ENCODE assay signal across 8 cellular contexts in the genomic region with DNA sequence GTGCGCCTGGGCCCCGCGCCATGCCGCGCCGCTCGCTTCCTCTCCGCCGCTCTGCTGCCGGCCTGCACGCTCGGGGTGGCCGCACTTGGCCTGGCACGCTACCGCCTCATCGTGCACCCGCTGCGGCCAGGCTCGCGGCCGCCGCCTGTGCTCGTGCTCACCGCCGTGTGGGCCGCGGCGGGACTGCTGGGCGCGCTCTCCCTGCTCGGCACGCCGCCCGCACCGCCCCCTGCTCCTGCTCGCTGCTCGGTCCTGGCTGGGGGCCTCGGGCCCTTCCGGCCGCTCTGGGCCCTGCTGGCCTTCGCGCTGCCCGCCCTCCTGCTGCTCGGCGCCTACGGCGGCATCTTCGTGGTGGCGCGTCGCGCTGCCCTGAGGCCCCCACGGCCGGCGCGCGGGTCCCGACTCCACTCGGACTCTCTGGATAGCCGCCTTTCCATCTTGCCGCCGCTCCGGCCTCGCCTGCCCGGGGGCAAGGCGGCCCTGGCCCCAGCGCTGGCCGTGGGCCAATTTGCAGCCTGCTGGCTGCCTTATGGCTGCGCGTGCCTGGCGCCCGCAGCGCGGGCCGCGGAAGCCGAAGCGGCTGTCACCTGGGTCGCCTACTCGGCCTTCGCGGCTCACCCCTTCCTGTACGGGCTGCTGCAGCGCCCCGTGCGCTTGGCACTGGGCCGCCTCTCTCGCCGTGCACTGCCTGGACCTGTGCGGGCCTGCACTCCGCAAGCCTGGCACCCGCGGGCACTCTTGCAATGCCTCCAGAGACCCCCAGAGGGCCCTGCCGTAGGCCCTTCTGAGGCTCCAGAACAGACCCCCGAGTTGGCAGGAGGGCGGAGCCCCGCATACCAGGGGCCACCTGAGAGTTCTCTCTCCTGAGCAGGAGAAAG. TPM values are rescaled to one million over a fixed set of nuclear protein-coding genes. Genes with fewer than 3 reads are reported as not detected.
DNase-seq lines count a peak whose midpoint lies in the region; ATAC-seq and TF ChIP-seq lines count a peak whose summit lies in the region.

No MANE protein-coding gene starts in this region.

- H3K4me3 ChIP-seq in body of pancreas (no peak overlapping the region), iPS-11a (ENCODE audit: low read depth, low read length) (peak overlapping the region; percentile 27), sigmoid colon (peak overlapping the region; percentile 11 to 53 (median 46))

- 13% methylated on average over 81 of the region's 97 CpGs; no CpG with 5 or more reads in 1 of the 2 donors for WGBS in body of pancreas, 2 donors
- 4 to 11% methylated on average over 97 of the region's 97 CpGs for WGBS in sigmoid colon, 2 donors

- H3K27me3 ChIP-seq in body of pancreas (no peaks in the 10 kb centered on the region), sigmoid colon (no peaks in the 10 kb centered on the region)

- H3K27ac ChIP-seq in body of pancreas, result peak overlapping the region in 2 of 4 donors; percentile 71 to 74
- peak overlapping the region; percentile 76 to 81 (median 80) for H3K27ac ChIP-seq in sigmoid colon

- ATAC-seq in body of pancreas (peak; percentile 77), HG03039 (IDR thresholded peaks at IDR 0.05; ENCODE audit: unreplicated experiment) (no peak)

- H3K4me1 ChIP-seq in body of pancreas (peaks cover 20% of the 10 kb centered on the region), sigmoid colon (peaks cover 0 to 17% (median 15%) of the 10 kb centered on the region in 4 donors)

- peak; percentile 8 for DNase-seq in DMS53 treated with DMSO at 0.1 percent for 48 hours (lab: John Stamatoyannopoulos, UW; ENCODE audit: unreplicated experiment)
- peak; percentile 21 for DNase-seq in NCI-H1694 treated with DMSO at 0.1 percent for 48 hours (lab: John Stamatoyannopoulos, UW)
- peak; percentile 63 to 76 (median 69) for DNase-seq in body of pancreas
- DNase-seq in sigmoid colon, result no peak
- DNase-seq in NCI-H446 (lab: John Stamatoyannopoulos, UW), result no peak
- DNase-seq in NCI-H2029 treated with DMSO at 0.1 percent for 48 hours (lab: John Stamatoyannopoulos, UW), result no peak

- no peaks in the 10 kb centered on the region for H3K36me3 ChIP-seq in body of pancreas (replicated peaks in 1 of 2; ENCODE audit: insufficient read depth in 1 of 2, low read depth in 2 of 2)
- peaks cover 0 to 35% (median 9%) of the 10 kb centered on the region in 4 donors for H3K36me3 ChIP-seq in sigmoid colon

- no peak for TF ChIP-seq EP300 in sigmoid colon (IDR thresholded peaks at IDR 0.05)

- peak in 6 of 7 experiments; percentile 20 to 50 (median 36) for TF ChIP-seq CTCF in body of pancreas (IDR thresholded peaks at IDR 0.05)
- peak in 3 of 4 experiments; percentile 26 to 51 (median 40) for TF ChIP-seq CTCF in sigmoid colon (IDR thresholded peaks at IDR 0.05)

- H3K9me3 ChIP-seq in body of pancreas (no peaks in the 10 kb centered on the region), sigmoid colon (no peaks in the 10 kb centered on the region)

- TF ChIP-seq POLR2A in body of pancreas (IDR thresholded peaks at IDR 0.05), result peak in 2 of 3 donors; percentile 7 to 8
- TF ChIP-seq POLR2A in sigmoid colon (IDR thresholded peaks at IDR 0.05), result no peak

- intact Hi-C loops in body of pancreas (cut with DNase I), result no loop called here
- intact Hi-C loops in sigmoid colon (cut with DNase I), result no loop called here

RNA-seq across cellular contexts. Expression of gene GPR62, which starts 1.0 kb away (rescaled TPM):
- total RNA-seq in body of pancreas (not detected), sigmoid colon (1 to 10 TPM in 1 of 4 donors, under 1 TPM in 1, not detected in 2; 0.71 to 1.1 TPM)
- under 1 TPM in 1 of 3 donors, not detected in 2; 0.03 TPM for polyA plus RNA-seq in sigmoid colon

RNA-seq across cellular contexts. Expression of gene PCBP4, which starts 11.1 kb away (rescaled TPM):
- total RNA-seq in body of pancreas (10 to 100 TPM; 16.6 to 24.7 TPM), sigmoid colon (100 to 1,000 TPM; 256 to 292 (median 268) TPM)
- polyA plus RNA-seq in sigmoid colon, result 10 to 100 TPM; 15.6 to 19.8 (median 17.3) TPM

RNA-seq across cellular contexts. Expression of gene PARP3, which starts 14.0 kb away (rescaled TPM):
- total RNA-seq in body of pancreas, result 10 to 100 TPM in 1 of 2 donors, 1 to 10 TPM in 1; 4.2 to 18.8 TPM
- 10 to 100 TPM; 22.4 to 35.8 (median 26.7) TPM for total RNA-seq in sigmoid colon
- polyA plus RNA-seq in sigmoid colon, result 10 to 100 TPM in 2 of 3 donors, 1 to 10 TPM in 1; 9.0 to 26.3 (median 12.3) TPM

RNA-seq across cellular contexts. Expression of gene RRP9, which starts 14.4 kb away (rescaled TPM):
- total RNA-seq in body of pancreas, result 10 to 100 TPM in 1 of 2 donors, 1 to 10 TPM in 1; 8.0 to 13.2 TPM
- total RNA-seq in sigmoid colon, result 10 to 100 TPM in 3 of 4 donors, 1 to 10 TPM in 1; 6.4 to 13.3 (median 12.4) TPM
- 10 to 100 TPM; 10.2 to 29.0 (median 13.8) TPM for polyA plus RNA-seq in sigmoid colon

RNA-seq across cellular contexts. Expression of gene ABHD14B, which starts 17.7 kb away (rescaled TPM):
- 10 to 100 TPM; 35.9 to 54.5 TPM for total RNA-seq in body of pancreas
- total RNA-seq in sigmoid colon, result 10 to 100 TPM; 48.5 to 72.4 (median 51.7) TPM
- polyA plus RNA-seq in sigmoid colon, result 100 to 1,000 TPM in 2 of 3 donors, 10 to 100 TPM in 1; 62.4 to 117 (median 105) TPM

Comparison
In these comparisons a context has a peak if more than half of its experiments do, and no peak if none do; other contexts are left out.
1. DNase-seq: peak in DMS53 treated with DMSO at 0.1 percent for 48 hours (single experiment), NCI-H1694 treated with DMSO at 0.1 percent for 48 hours (single experiment) and body of pancreas (4 of 4); none in sigmoid colon (single experiment), NCI-H446 (0 of 2) and NCI-H2029 treated with DMSO at 0.1 percent for 48 hours (single experiment).
2. H3K4me3 ChIP-seq: peak in iPS-11a (single experiment) and sigmoid colon (4 of 4); none in body of pancreas (0 of 2).
3. POLR2A ChIP-seq: peak in body of pancreas (2 of 3); none in sigmoid colon (0 of 2).
4. RNA of gene PCBP4, which starts 11.1 kb away (total RNA-seq): 256 to 292 TPM in sigmoid colon; 16.6 to 24.7 TPM in body of pancreas; every median in the first group is over 10 times any median in the second.